21 cellular contexts compared by ENCODE assay signal in genomic region chr9:125564641-125565040, GRCh38.
DNase-seq lines count a peak whose midpoint lies in the region; ATAC-seq, FAIRE-seq and TF ChIP-seq lines count a peak whose summit lies in the region.
"Had no signal": no experiment of that assay in that cellular context is flagged by ENCODE, and none has a peak within 500 bp of the region (broad histone marks: within the 10 kb centered on the region; RNA-seq: fewer than 3 reads in every experiment).

No MANE protein-coding gene starts in this region.

- H3K4me3 ChIP-seq in A673 (ENCODE audit: low read depth, low read length, poor library complexity, severe bottlenecking) (no peak overlapping the region), mesendoderm (ENCODE audit: low read length) (no peak overlapping the region)
- H3K4me3 ChIP-seq in naive thymus-derived CD4-positive, alpha-beta T cell (ENCODE audit: low read length), result no peak overlapping the region
- H3K4me3 ChIP-seq: GM23248, SJCRH30 had no signal

- no peak overlapping the region for H3K4ac ChIP-seq in mesendoderm (ENCODE audit: low read depth, low read length)

- no TSS peak for BruUV-seq in A673 (replicated peaks; lab: Mats Ljungman, UMichigan)

- H3K4me1 Mint-ChIP-seq in progenitor cell of endocrine pancreas (ENCODE audit: low read depth), result no peaks in the 10 kb centered on the region
- peaks cover 5 to 23% (median 18%) of the 10 kb centered on the region in 7 donors for H3K4me1 Mint-ChIP-seq in naive thymus-derived CD4-positive, alpha-beta T cell

- POLR2A ChIA-PET in A673 (lab: Charles Lee; ENCODE audit: low non-redundant PET), result no interaction called here
- POLR2A ChIA-PET in naive thymus-derived CD4-positive, alpha-beta T cell (lab: Charles Lee), result no interaction called here

- no peak overlapping the region for H2BK15ac ChIP-seq in mesendoderm (replicated peaks; ENCODE audit: low read depth)

- H3K79me1 ChIP-seq in mesendoderm (ENCODE audit: low read length), result no peaks in the 10 kb centered on the region

- H3K27ac ChIP-seq in A673 (ENCODE audit: low read depth, low read length, poor library complexity, severe bottlenecking), result no peak overlapping the region
- no peak overlapping the region for H3K27ac ChIP-seq in mesendoderm (ENCODE audit: low read depth, low read length)
- H3K27ac ChIP-seq in naive thymus-derived CD4-positive, alpha-beta T cell (ENCODE audit: low read depth, low read length), result no peak overlapping the region
- H3K27ac ChIP-seq: GM23248, RWPE1, SJCRH30 had no signal

- no peak overlapping the region for H3K23ac ChIP-seq in mesendoderm (ENCODE audit: low read length)

- no peaks in the 10 kb centered on the region for H3K9me3 ChIP-seq in A673 (ENCODE audit: low read depth, low read length, poor library complexity, severe bottlenecking)
- H3K9me3 ChIP-seq in naive thymus-derived CD4-positive, alpha-beta T cell (ENCODE audit: control insufficient read depth in 2 of 3, low read length in 3 of 3), result no peaks in the 10 kb centered on the region
- H3K9me3 ChIP-seq: SJCRH30 had no signal

- peaks cover 12% of the 10 kb centered on the region for H3K36me3 Mint-ChIP-seq in progenitor cell of endocrine pancreas (ENCODE audit: insufficient read depth)
- H3K36me3 Mint-ChIP-seq in naive thymus-derived CD4-positive, alpha-beta T cell, result peaks cover 0 to 20% (median 9%) of the 10 kb centered on the region in 5 donors

- intact Hi-C loops in A673 (cut with micrococcal nuclease; ENCODE audit: unreplicated experiment), result no loop called here
- intact Hi-C loops in naive thymus-derived CD4-positive, alpha-beta T cell (cut with micrococcal nuclease), result no loop called here

- no peak overlapping the region for H2BK5ac ChIP-seq in mesendoderm (ENCODE audit: low read length)

- no CpG with 5 or more reads among the region's 4 CpGs for WGBS in mesendoderm (ENCODE audit: extremely low coverage, insufficient coverage, low lambda C conversion rate)

- no peak overlapping the region for H4K5ac ChIP-seq in mesendoderm (ENCODE audit: low read length)

- no peaks in the 10 kb centered on the region for H3K27me3 ChIP-seq in A673 (replicated peaks; ENCODE audit: insufficient read depth, low read depth, low read length, poor library complexity)
- H3K27me3 ChIP-seq in mesendoderm (ENCODE audit: insufficient read depth, low read length, poor library complexity), result no peaks in the 10 kb centered on the region
- H3K27me3 ChIP-seq in naive thymus-derived CD4-positive, alpha-beta T cell (ENCODE audit: control insufficient read depth in 2 of 2, insufficient read depth in 2 of 2, low read length in 2 of 2), result no peaks in the 10 kb centered on the region
- H3K27me3 ChIP-seq: SJCRH30 had no signal

- H3K9me3 Mint-ChIP-seq in progenitor cell of endocrine pancreas (ENCODE audit: low read depth), result peaks cover 4% of the 10 kb centered on the region
- H3K9me3 Mint-ChIP-seq in naive thymus-derived CD4-positive, alpha-beta T cell, result no peaks in the 10 kb centered on the region
- H3K9me3 Mint-ChIP-seq: CD14-positive monocyte had no signal

- H3K79me2 ChIP-seq in mesendoderm (ENCODE audit: control insufficient read depth, insufficient read depth, low read length), result no peaks in the 10 kb centered on the region

- TF ChIP-seq POLR2A in H54 (IDR thresholded peaks at IDR 0.05; ENCODE audit: low read depth, low read length), result no peak

- peak overlapping the region; percentile 39 for H4K8ac ChIP-seq in mesendoderm (ENCODE audit: low read depth, low read length)

- DNase-seq in A673 (ENCODE audit: low spot score) (peak; percentile 26), H54 (ENCODE audit: insufficient read length, low spot score) (no peak), dermis blood vessel endothelial cell (peak; percentile 18), mesendoderm (no peak), progenitor cell of endocrine pancreas (ENCODE audit: low spot score, unreplicated experiment) (no peak)
- no peak for DNase-seq in naive thymus-derived CD4-positive, alpha-beta T cell
- DNase-seq: ACHN, AML-193, COR-L47, GM23248, KBM-7, NCI-H1436, NCI-H2029, NCI-H2171 treated with DMSO at 0.1 percent for 48 hours, NCI-H748 treated with DMSO at 0.1 percent for 48 hours, PC-3, SJCRH30 had no signal

- H3K4me3 Mint-ChIP-seq in progenitor cell of endocrine pancreas (ENCODE audit: low read depth), result no peak overlapping the region
- H3K4me3 Mint-ChIP-seq in naive thymus-derived CD4-positive, alpha-beta T cell, result no peak overlapping the region
- H3K4me3 Mint-ChIP-seq: CD14-positive monocyte had no signal

- H3K9ac ChIP-seq in mesendoderm (ENCODE audit: low read length), result no peak overlapping the region
- H3K9ac ChIP-seq: GM23248 had no signal

- H2AK5ac ChIP-seq in mesendoderm (ENCODE audit: low read length), result no peak overlapping the region

- FAIRE-seq in H54 (lab: Jason Lieb, UNC), result peak; percentile 84

- no peak for TF ChIP-seq CTCF in A673 (conservative IDR thresholded peaks at IDR 0.05; ENCODE audit: low read depth, low read length)
- TF ChIP-seq CTCF in progenitor cell of endocrine pancreas (IDR thresholded peaks at IDR 0.05; ENCODE audit: unreplicated experiment), result no peak

- ATAC-seq in HG03460 (IDR thresholded peaks at IDR 0.05; ENCODE audit: unreplicated experiment), result no peak
- no peak for ATAC-seq in naive thymus-derived CD4-positive, alpha-beta T cell
- ATAC-seq: HCT116, PC-3 had no signal

- H3K36me3 ChIP-seq in A673 (ENCODE audit: insufficient read depth, low read length, poor library complexity, severe bottlenecking) (no peaks in the 10 kb centered on the region), mesendoderm (ENCODE audit: control insufficient read depth, insufficient read depth, low read length) (no peaks in the 10 kb centered on the region)
- H3K36me3 ChIP-seq in naive thymus-derived CD4-positive, alpha-beta T cell (ENCODE audit: control insufficient read depth in 2 of 3, insufficient read depth in 3 of 3, low read length in 3 of 3), result peaks cover 0 to 2% (median 0%) of the 10 kb centered on the region in 3 experiments

- H3K27ac Mint-ChIP-seq in progenitor cell of endocrine pancreas, result no peak overlapping the region
- H3K27ac Mint-ChIP-seq in naive thymus-derived CD4-positive, alpha-beta T cell, result no peak overlapping the region

- no peaks in the 10 kb centered on the region for H3K27me3 Mint-ChIP-seq in progenitor cell of endocrine pancreas
- H3K27me3 Mint-ChIP-seq in naive thymus-derived CD4-positive, alpha-beta T cell, result no peaks in the 10 kb centered on the region

- H3K4me2 ChIP-seq in mesendoderm (ENCODE audit: low read length), result no peak overlapping the region

- no peak overlapping the region for H3K56ac ChIP-seq in mesendoderm (ENCODE audit: low read length)

- H3K4me1 ChIP-seq in A673 (ENCODE audit: insufficient read depth, low read length, poor library complexity, severe bottlenecking) (no peaks in the 10 kb centered on the region), mesendoderm (ENCODE audit: control insufficient read depth, low read depth, low read length) (no peaks in the 10 kb centered on the region)
- no peaks in the 10 kb centered on the region for H3K4me1 ChIP-seq in naive thymus-derived CD4-positive, alpha-beta T cell (ENCODE audit: control insufficient read depth in 2 of 2, insufficient read depth in 2 of 2, low read length in 2 of 2)

- no peak overlapping the region for H3K18ac ChIP-seq in mesendoderm (ENCODE audit: low read length)

- H2BK120ac ChIP-seq in mesendoderm (ENCODE audit: low read depth, low read length), result no peak overlapping the region

- CTCF ChIA-PET in A673 (lab: Charles Lee), result no interaction called here
- CTCF ChIA-PET in naive thymus-derived CD4-positive, alpha-beta T cell (lab: Charles Lee), result no interaction called here

Comparison
In these comparisons a context has a peak if more than half of its experiments do, and no peak if none do; other contexts are left out.
1. DNase-seq: peak in A673 (single experiment) and dermis blood vessel endothelial cell (single experiment); none in H54 (single experiment), mesendoderm (single experiment), progenitor cell of endocrine pancreas (single experiment) and naive thymus-derived CD4-positive, alpha-beta T cell (0 of 9).